Comparison of ENCODE assay signal across 8 cellular contexts in genomic region chr1:111989531-111990025, GRCh38. TPM values are rescaled to one million over a fixed set of nuclear protein-coding genes. Genes with fewer than 3 reads are reported as not detected.
DNase-seq lines count a peak whose midpoint lies in the region; ATAC-seq and TF ChIP-seq lines count a peak whose summit lies in the region.

Gene KCND3 (minus strand): TSS chr1:111989668.

- H2AFZ ChIP-seq in mammary epithelial cell (ENCODE audit: low read depth, low read length) = peak within 1 kb of the TSS; percentile 85
- peak within 1 kb of the TSS; percentile 63 for H2AFZ ChIP-seq in smooth muscle cell (ENCODE audit: low read depth)

- no peak for ATAC-seq in GM18858 (IDR thresholded peaks at IDR 0.05; ENCODE audit: unreplicated experiment)

- H3K9me3 Mint-ChIP-seq in CD14-positive monocyte = peaks cover 0 to 13% (median 3%) of the 10 kb centered on the region in 7 donors

- DNase-seq in DMS53 (lab: John Stamatoyannopoulos, UW) = peak; percentile 78
- no peak for DNase-seq in LNCaP clone FGC (ENCODE audit: low read depth)
- peak; percentile 18 for DNase-seq in mammary epithelial cell
- peak; percentile 57 for DNase-seq in islet precursor cell
- no peak for DNase-seq in smooth muscle cell (lab: John Stamatoyannopoulos, UW; ENCODE audit: unreplicated experiment)
- DNase-seq in CD14-positive monocyte (ENCODE audit: low spot score) = no peak
- DNase-seq in DMS153 treated with DMSO at 0.1 percent for 48 hours (lab: John Stamatoyannopoulos, UW; ENCODE audit: unreplicated experiment) = no peak

- peak within 1 kb of the TSS in 1 of 2 donors; percentile 83 for H3K4me3 Mint-ChIP-seq in CD14-positive monocyte

- peaks cover 7% of the 10 kb centered on the region for H3K4me1 Mint-ChIP-seq in CD14-positive monocyte

- intact Hi-C loops in mammary epithelial cell (cut with micrococcal nuclease) = loop anchor here (2.0 to 10.0 kb wide), 4 partner anchors 105 to 505 kb away; no protein-coding TSS in a partner anchor
- intact Hi-C loops in CD14-positive monocyte (cut with micrococcal nuclease) = no loop called here

- no TSS peak for BruUV-seq in mammary epithelial cell (replicated peaks; lab: Mats Ljungman, UMichigan)

- no peak within 1 kb of the TSS for H3K27ac ChIP-seq in mammary epithelial cell (ENCODE audit: insufficient read depth, low read depth, low read length)
- H3K27ac ChIP-seq in smooth muscle cell (ENCODE audit: low read depth) = no peak within 1 kb of the TSS

- dilution Hi-C loops in mammary epithelial cell (cut with HindIII; ENCODE audit: low sequenced_read_pairs) = no loop called here

- in situ Hi-C loops in mammary epithelial cell (cut with MboI; ENCODE audit: low sequenced_read_pairs in 2 of 2) = loop anchor here in 1 of 2 donors (25.0 kb wide), 1 partner anchor 502 kb away; no protein-coding TSS in a partner anchor

- H3K4me1 ChIP-seq in mammary epithelial cell (ENCODE audit: insufficient read depth, low read length) = peaks cover 18% of the 10 kb centered on the region
- peaks cover 25% of the 10 kb centered on the region for H3K4me1 ChIP-seq in smooth muscle cell (ENCODE audit: low read depth)

- CTCF ChIA-PET in mammary epithelial cell (lab: Charles Lee; ENCODE audit: low non-redundant PET) = no interaction called here

- H3K27ac Mint-ChIP-seq in CD14-positive monocyte = no peak within 1 kb of the TSS

- H4K20me1 ChIP-seq in mammary epithelial cell (ENCODE audit: insufficient read depth, low read length) = no peaks in the 10 kb centered on the region
- H4K20me1 ChIP-seq in smooth muscle cell (ENCODE audit: low read depth) = no peaks in the 10 kb centered on the region

- no peaks in the 10 kb centered on the region for H3K79me2 ChIP-seq in mammary epithelial cell (ENCODE audit: insufficient read depth, low read length)
- H3K79me2 ChIP-seq in smooth muscle cell (ENCODE audit: low read depth) = no peaks in the 10 kb centered on the region

- no peaks in the 10 kb centered on the region for H3K36me3 Mint-ChIP-seq in CD14-positive monocyte

- TF ChIP-seq CTCF in LNCaP clone FGC (IDR thresholded peaks at IDR 0.05; ENCODE audit: control insufficient read depth, extremely low read depth, insufficient read depth) (no peak; the same call in 1 of the 2 replicates), mammary epithelial cell (conservative IDR thresholded peaks at IDR 0.05 in 1 of 2, IDR thresholded peaks at IDR 0.05 in 1 of 2; ENCODE audit: extremely low read depth in 1 of 2, insufficient read depth in 1 of 2, low read depth in 1 of 2, low read length in 2 of 2) (no peak), smooth muscle cell (IDR thresholded peaks at IDR 0.05; ENCODE audit: borderline replicate concordance, insufficient read depth, poor library complexity, severe bottlenecking) (no peak), CD14-positive monocyte (IDR thresholded peaks at IDR 0.05) (no peak)

- H3K9me3 ChIP-seq in mammary epithelial cell (replicated peaks; ENCODE audit: insufficient read depth, low read length) = no peaks in the 10 kb centered on the region
- H3K9me3 ChIP-seq in smooth muscle cell (replicated peaks; ENCODE audit: low read depth) = no peaks in the 10 kb centered on the region

- H3K9ac ChIP-seq in mammary epithelial cell (ENCODE audit: insufficient read depth, low read length) (no peak within 1 kb of the TSS), smooth muscle cell (ENCODE audit: low read depth) (no peak within 1 kb of the TSS)

- peaks cover 51 to 77% (median 55%) of the 10 kb centered on the region in 3 donors for H3K27me3 Mint-ChIP-seq in CD14-positive monocyte (ENCODE audit: low read depth in 3 of 3)

- no CpG with 5 or more reads among the region's 83 CpGs for WGBS in mammary epithelial cell (ENCODE audit: low coverage, missing lambda C conversion rate)
- WGBS in smooth muscle cell (ENCODE audit: low lambda C conversion rate) = 5% methylated on average over 19 of the region's 83 CpGs

- H3F3A ChIP-seq in smooth muscle cell (ENCODE audit: low read depth) = no peaks in the 10 kb centered on the region

- H3K4me2 ChIP-seq in mammary epithelial cell (ENCODE audit: insufficient read depth, low read depth, low read length) = peak within 1 kb of the TSS; percentile 98
- H3K4me2 ChIP-seq in smooth muscle cell = peak within 1 kb of the TSS; percentile 99

- H3K27me3 ChIP-seq in mammary epithelial cell (ENCODE audit: insufficient read depth, low read length) (peaks cover 5% of the 10 kb centered on the region), smooth muscle cell (ENCODE audit: low read depth) (peaks cover 39% of the 10 kb centered on the region)

- H3K4me3 ChIP-seq in LNCaP clone FGC (ENCODE audit: low read depth, low read length) (peak within 1 kb of the TSS; percentile 62), mammary epithelial cell (replicated peaks in 1 of 3; ENCODE audit: insufficient read depth in 1 of 3, low read depth in 2 of 3, low read length in 3 of 3) (peak within 1 kb of the TSS; percentile 29 to 52 (median 48)), smooth muscle cell (peak within 1 kb of the TSS; percentile 66)

- H3K36me3 ChIP-seq in mammary epithelial cell (ENCODE audit: insufficient read depth, low read length) (no peaks in the 10 kb centered on the region), smooth muscle cell (ENCODE audit: low read depth) (no peaks in the 10 kb centered on the region)

RNA-seq across cellular contexts. Expression of gene KCND3, which starts in this region (rescaled TPM):
- total RNA-seq in mammary epithelial cell = 1 to 10 TPM in 1 of 2 donors, under 1 TPM in 1; 0.64 to 3.3 TPM
- 0.12 TPM for polyA plus RNA-seq in mammary epithelial cell
- 0.10 TPM for polyA minus RNA-seq in mammary epithelial cell
- 2.2 and 3.6 TPM in 2 replicates for total RNA-seq in smooth muscle cell
- 0.84 and 0.97 TPM in 2 replicates for polyA plus RNA-seq in smooth muscle cell
- not detected for polyA plus RNA-seq in CD14-positive monocyte

Comparison
In these comparisons a context has a peak if more than half of its experiments do, and no peak if none do; other contexts are left out.
1. DNase-seq: peak in DMS53 (single experiment), mammary epithelial cell (single experiment) and islet precursor cell (single experiment); none in LNCaP clone FGC (single experiment), smooth muscle cell (single experiment), CD14-positive monocyte (single experiment) and DMS153 treated with DMSO at 0.1 percent for 48 hours (single experiment).
2. Peak in every context shown above with its lines, with median percentiles within 50 percentile points of each other: H3K4me3 ChIP-seq.